Comparison of ENCODE assay signal across 9 cellular contexts in genomic region chr6:108168501-108168979, GRCh38. TPM values are rescaled to one million over a fixed set of nuclear protein-coding genes. Genes with fewer than 3 reads are reported as not detected.
DNase-seq lines count a peak whose midpoint lies in the region; ATAC-seq and TF ChIP-seq lines count a peak whose summit lies in the region.
"Had no signal": no experiment of that assay in that cellular context is flagged by ENCODE, and none has a peak within 500 bp of the region (broad histone marks: within the 10 kb centered on the region; RNA-seq: fewer than 3 reads in every experiment).

No MANE protein-coding gene starts in this region.

- peaks cover 5% of the 10 kb centered on the region for H3K36me3 Mint-ChIP-seq in central memory CD8-positive, alpha-beta T cell (ENCODE audit: insufficient read depth)

- H3K27me3 ChIP-seq in vagina (peaks cover 44% of the 10 kb centered on the region), HAP-1 (ENCODE audit: low read depth) (peaks cover 2% of the 10 kb centered on the region; the same call in 1 of the 2 replicates)

- peak overlapping the region; percentile 73 for H3K4me3 Mint-ChIP-seq in central memory CD8-positive, alpha-beta T cell

- TF ChIP-seq POLR2A in vagina (IDR thresholded peaks at IDR 0.05): no peak

- no peaks in the 10 kb centered on the region for H3K9me3 Mint-ChIP-seq in central memory CD8-positive, alpha-beta T cell

- H3K27ac ChIP-seq in vagina: no peak overlapping the region

- peaks cover 25% of the 10 kb centered on the region for H3K4me1 Mint-ChIP-seq in central memory CD8-positive, alpha-beta T cell

- in situ Hi-C loops in HAP-1 (cut with MboI; ENCODE audit: low sequenced_read_pairs): no loop called here

- ATAC-seq in Right ventricle myocardium inferior (peak; percentile 72), GM19035 (IDR thresholded peaks at IDR 0.05; ENCODE audit: unreplicated experiment) (no peak)
- ATAC-seq in central memory CD8-positive, alpha-beta T cell (replicated peaks; ENCODE audit: extremely low read depth, poor library complexity, severe bottlenecking): no peak

- no peak for TF ChIP-seq CTCF in vagina (IDR thresholded peaks at IDR 0.05)

- H3K9me3 ChIP-seq in vagina (no peaks in the 10 kb centered on the region), HAP-1 (0 out of 2 replicates have a peak, but pooled peaks cover 2% of the 10 kb centered on the region)

- no peak overlapping the region for H3K27ac Mint-ChIP-seq in central memory CD8-positive, alpha-beta T cell (ENCODE audit: low read depth)

- peaks cover 59% of the 10 kb centered on the region for H3K4me1 ChIP-seq in vagina
- H3K4me1 ChIP-seq in HAP-1: no peaks in the 10 kb centered on the region

- intact Hi-C loops in Right ventricle myocardium inferior (cut with DNase I): no loop called here
- intact Hi-C loops in cardiac septum (cut with DNase I): loop anchor here (5.0 kb wide), 1 partner anchor 51 kb away; no protein-coding TSS in a partner anchor
- intact Hi-C loops in vagina (cut with DNase I): loop anchor here (5.0 kb wide), 1 partner anchor 191 kb away; no protein-coding TSS in a partner anchor

- DNase-seq in Right ventricle myocardium inferior (ENCODE audit: missing footprints) (no peak), cardiac septum (ENCODE audit: low spot score) (no peak), medulla oblongata (ENCODE audit: extremely low spot score) (peak; percentile 14), vagina (ENCODE audit: extremely low spot score in 2 of 2) (no peak), superior temporal gyrus (ENCODE audit: extremely low spot score) (no peak), HAP-1 (ENCODE audit: low spot score in 2 of 2) (no peak)
- no peak for DNase-seq in central memory CD8-positive, alpha-beta T cell (ENCODE audit: low spot score in 2 of 2)

- peaks cover 95% of the 10 kb centered on the region for H3K27me3 Mint-ChIP-seq in central memory CD8-positive, alpha-beta T cell

- no peaks in the 10 kb centered on the region for H3K36me3 ChIP-seq in vagina
- H3K36me3 ChIP-seq in HAP-1 (replicated peaks): no peaks in the 10 kb centered on the region

- peak overlapping the region; percentile 1 to 36 for H3K4me3 ChIP-seq in vagina
- H3K4me3 ChIP-seq in HAP-1: no peak overlapping the region

RNA-seq across cellular contexts. Expression of gene NR2E1, which starts 2.7 kb away (rescaled TPM):
- total RNA-seq in Right ventricle myocardium inferior (not detected), cardiac septum (0.08 TPM), vagina (not detected)
- total RNA-seq: T-helper 2 cell treated with Interferon-gamma antibody and Interleukin-4, amounts not matched to agents 100 ng/mL and 5 ng/mL, for 36 hours had no signal
